In the genomic region with DNA sequence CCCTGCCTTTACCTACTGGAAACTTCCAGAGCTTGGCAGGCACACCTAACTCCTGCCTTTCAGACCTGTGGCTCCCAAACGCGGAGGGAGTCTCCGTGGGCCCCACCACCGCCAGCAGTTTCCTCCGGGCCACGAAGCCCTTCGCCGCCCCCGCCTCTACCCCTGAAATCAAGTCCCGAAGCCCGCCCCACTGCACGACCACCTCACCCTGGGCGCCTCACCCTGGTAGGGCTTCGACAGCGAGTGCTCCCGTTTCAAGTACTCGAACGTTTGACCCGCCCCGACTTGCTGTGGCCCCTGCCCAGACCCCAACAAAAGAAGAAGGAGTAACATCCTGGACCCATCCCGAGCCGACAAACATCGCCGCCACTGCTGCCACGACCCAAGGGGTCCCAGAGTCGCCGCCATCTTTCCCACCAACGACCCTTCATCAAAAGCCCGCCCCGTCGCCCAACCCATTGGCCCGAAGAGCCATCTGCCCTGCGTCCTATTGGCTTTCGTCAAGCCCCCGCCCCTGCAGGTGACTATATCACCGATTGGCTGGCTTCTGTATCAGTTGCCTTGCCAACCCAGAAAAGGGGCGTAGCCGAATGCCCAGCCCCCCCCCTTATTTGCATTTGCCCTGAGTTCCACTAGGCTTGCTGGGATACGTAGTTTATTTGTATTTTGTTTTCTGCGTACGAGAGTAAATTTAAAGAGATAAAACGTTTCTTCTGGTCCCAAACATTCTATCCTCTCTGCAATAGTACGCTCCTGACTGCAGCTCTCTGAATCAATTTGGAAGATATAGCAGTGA, we compare ENCODE assay signal across 1 cellular context.
TF ChIP-seq lines count a peak whose summit lies in the region.

A gene with protein sequence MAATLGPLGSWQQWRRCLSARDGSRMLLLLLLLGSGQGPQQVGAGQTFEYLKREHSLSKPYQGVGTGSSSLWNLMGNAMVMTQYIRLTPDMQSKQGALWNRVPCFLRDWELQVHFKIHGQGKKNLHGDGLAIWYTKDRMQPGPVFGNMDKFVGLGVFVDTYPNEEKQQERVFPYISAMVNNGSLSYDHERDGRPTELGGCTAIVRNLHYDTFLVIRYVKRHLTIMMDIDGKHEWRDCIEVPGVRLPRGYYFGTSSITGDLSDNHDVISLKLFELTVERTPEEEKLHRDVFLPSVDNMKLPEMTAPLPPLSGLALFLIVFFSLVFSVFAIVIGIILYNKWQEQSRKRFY (minus strand): TSS at position 432 of the 796 bp plus-strand sequence. CDS start 24 bp downstream, at position 408.

TF ChIP-seq in K562, 482 proteins besides CTCF, POLR2A, EP300 and RAD21 (continued from another document and continues in another):
- TF ChIP-seq, protein P1, sequence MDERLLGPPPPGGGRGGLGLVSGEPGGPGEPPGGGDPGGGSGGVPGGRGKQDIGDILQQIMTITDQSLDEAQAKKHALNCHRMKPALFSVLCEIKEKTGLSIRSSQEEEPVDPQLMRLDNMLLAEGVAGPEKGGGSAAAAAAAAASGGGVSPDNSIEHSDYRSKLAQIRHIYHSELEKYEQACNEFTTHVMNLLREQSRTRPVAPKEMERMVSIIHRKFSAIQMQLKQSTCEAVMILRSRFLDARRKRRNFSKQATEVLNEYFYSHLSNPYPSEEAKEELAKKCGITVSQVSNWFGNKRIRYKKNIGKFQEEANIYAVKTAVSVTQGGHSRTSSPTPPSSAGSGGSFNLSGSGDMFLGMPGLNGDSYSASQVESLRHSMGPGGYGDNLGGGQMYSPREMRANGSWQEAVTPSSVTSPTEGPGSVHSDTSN (CRISPR knock-in tag; IDR thresholded peaks at IDR 0.05; ENCODE audit: low read depth): no peak
- TF ChIP-seq, protein P1 (tag; conservative IDR thresholded peaks at IDR 0.05; ENCODE audit: low read depth): 0 out of 2 replicates have a peak, but pooled peaks have one; percentile 18
- peak; percentile 63; the same call in 1 of the 2 replicates for TF ChIP-seq FOXJ2 (tag; IDR thresholded peaks at IDR 0.05)
- TF ChIP-seq NFE2 (IDR thresholded peaks at IDR 0.05; ENCODE audit: low read depth): no peak
- peak; percentile 95 for TF ChIP-seq BHLHE40 (IDR thresholded peaks at IDR 0.05; ENCODE audit: low read length)
- peak; percentile 98 for TF ChIP-seq SP1 (CRISPR knock-in tag; IDR thresholded peaks at IDR 0.05)
- TF ChIP-seq, protein P2, sequence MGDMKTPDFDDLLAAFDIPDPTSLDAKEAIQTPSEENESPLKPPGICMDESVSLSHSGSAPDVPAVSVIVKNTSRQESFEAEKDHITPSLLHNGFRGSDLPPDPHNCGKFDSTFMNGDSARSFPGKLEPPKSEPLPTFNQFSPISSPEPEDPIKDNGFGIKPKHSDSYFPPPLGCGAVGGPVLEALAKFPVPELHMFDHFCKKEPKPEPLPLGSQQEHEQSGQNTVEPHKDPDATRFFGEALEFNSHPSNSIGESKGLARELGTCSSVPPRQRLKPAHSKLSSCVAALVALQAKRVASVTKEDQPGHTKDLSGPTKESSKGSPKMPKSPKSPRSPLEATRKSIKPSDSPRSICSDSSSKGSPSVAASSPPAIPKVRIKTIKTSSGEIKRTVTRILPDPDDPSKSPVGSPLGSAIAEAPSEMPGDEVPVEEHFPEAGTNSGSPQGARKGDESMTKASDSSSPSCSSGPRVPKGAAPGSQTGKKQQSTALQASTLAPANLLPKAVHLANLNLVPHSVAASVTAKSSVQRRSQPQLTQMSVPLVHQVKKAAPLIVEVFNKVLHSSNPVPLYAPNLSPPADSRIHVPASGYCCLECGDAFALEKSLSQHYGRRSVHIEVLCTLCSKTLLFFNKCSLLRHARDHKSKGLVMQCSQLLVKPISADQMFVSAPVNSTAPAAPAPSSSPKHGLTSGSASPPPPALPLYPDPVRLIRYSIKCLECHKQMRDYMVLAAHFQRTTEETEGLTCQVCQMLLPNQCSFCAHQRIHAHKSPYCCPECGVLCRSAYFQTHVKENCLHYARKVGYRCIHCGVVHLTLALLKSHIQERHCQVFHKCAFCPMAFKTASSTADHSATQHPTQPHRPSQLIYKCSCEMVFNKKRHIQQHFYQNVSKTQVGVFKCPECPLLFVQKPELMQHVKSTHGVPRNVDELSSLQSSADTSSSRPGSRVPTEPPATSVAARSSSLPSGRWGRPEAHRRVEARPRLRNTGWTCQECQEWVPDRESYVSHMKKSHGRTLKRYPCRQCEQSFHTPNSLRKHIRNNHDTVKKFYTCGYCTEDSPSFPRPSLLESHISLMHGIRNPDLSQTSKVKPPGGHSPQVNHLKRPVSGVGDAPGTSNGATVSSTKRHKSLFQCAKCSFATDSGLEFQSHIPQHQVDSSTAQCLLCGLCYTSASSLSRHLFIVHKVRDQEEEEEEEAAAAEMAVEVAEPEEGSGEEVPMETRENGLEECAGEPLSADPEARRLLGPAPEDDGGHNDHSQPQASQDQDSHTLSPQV (IDR thresholded peaks at IDR 0.05): no peak
- TF ChIP-seq, protein P3, sequence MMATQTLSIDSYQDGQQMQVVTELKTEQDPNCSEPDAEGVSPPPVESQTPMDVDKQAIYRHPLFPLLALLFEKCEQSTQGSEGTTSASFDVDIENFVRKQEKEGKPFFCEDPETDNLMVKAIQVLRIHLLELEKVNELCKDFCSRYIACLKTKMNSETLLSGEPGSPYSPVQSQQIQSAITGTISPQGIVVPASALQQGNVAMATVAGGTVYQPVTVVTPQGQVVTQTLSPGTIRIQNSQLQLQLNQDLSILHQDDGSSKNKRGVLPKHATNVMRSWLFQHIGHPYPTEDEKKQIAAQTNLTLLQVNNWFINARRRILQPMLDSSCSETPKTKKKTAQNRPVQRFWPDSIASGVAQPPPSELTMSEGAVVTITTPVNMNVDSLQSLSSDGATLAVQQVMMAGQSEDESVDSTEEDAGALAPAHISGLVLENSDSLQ (IDR thresholded peaks at IDR 0.05): peak; percentile 88
- TF ChIP-seq GABPB1 (CRISPR knock-in tag; IDR thresholded peaks at IDR 0.05): 0 out of 2 replicates have a peak, but pooled peaks have one; percentile 35
- peak in 1 of 2 experiments; percentile 81; a peak in 1 of 4 replicates for TF ChIP-seq SRF (CRISPR knock-in tag; IDR thresholded peaks at IDR 0.05)
- TF ChIP-seq, protein P4, sequence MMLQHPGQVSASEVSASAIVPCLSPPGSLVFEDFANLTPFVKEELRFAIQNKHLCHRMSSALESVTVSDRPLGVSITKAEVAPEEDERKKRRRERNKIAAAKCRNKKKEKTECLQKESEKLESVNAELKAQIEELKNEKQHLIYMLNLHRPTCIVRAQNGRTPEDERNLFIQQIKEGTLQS (IDR thresholded peaks at IDR 0.05): no peak
- TF ChIP-seq, protein P4 (CRISPR knock-in tag; conservative IDR thresholded peaks at IDR 0.05): no peak; the same call in 1 of the 2 replicates
- peak; percentile 69; the same call in 1 of the 2 replicates for TF ChIP-seq C11orf30 (IDR thresholded peaks at IDR 0.05; ENCODE audit: low read depth)
- peak; percentile 84; the same call in 1 of the 2 replicates for TF ChIP-seq PHF8 (IDR thresholded peaks at IDR 0.05; ENCODE audit: borderline replicate concordance, low read length)
- no peak for TF ChIP-seq POLR3G (IDR thresholded peaks at IDR 0.05; ENCODE audit: extremely low read depth, insufficient read length, insufficient replicate concordance)
- no peak for TF ChIP-seq ZNF644 (tag; IDR thresholded peaks at IDR 0.05; ENCODE audit: low read depth)
- TF ChIP-seq, protein P5, sequence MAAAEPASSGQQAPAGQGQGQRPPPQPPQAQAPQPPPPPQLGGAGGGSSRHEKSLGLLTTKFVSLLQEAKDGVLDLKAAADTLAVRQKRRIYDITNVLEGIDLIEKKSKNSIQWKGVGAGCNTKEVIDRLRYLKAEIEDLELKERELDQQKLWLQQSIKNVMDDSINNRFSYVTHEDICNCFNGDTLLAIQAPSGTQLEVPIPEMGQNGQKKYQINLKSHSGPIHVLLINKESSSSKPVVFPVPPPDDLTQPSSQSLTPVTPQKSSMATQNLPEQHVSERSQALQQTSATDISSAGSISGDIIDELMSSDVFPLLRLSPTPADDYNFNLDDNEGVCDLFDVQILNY (CRISPR knock-in tag; IDR thresholded peaks at IDR 0.05): no peak
- peak; percentile 88 for TF ChIP-seq POLR2G (IDR thresholded peaks at IDR 0.05; ENCODE audit: low read depth, low read length)
- TF ChIP-seq, protein P6, sequence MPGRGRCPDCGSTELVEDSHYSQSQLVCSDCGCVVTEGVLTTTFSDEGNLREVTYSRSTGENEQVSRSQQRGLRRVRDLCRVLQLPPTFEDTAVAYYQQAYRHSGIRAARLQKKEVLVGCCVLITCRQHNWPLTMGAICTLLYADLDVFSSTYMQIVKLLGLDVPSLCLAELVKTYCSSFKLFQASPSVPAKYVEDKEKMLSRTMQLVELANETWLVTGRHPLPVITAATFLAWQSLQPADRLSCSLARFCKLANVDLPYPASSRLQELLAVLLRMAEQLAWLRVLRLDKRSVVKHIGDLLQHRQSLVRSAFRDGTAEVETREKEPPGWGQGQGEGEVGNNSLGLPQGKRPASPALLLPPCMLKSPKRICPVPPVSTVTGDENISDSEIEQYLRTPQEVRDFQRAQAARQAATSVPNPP (IDR thresholded peaks at IDR 0.05; ENCODE audit: borderline replicate concordance, insufficient read depth, insufficient read length): no peak
- TF ChIP-seq, protein P7, sequence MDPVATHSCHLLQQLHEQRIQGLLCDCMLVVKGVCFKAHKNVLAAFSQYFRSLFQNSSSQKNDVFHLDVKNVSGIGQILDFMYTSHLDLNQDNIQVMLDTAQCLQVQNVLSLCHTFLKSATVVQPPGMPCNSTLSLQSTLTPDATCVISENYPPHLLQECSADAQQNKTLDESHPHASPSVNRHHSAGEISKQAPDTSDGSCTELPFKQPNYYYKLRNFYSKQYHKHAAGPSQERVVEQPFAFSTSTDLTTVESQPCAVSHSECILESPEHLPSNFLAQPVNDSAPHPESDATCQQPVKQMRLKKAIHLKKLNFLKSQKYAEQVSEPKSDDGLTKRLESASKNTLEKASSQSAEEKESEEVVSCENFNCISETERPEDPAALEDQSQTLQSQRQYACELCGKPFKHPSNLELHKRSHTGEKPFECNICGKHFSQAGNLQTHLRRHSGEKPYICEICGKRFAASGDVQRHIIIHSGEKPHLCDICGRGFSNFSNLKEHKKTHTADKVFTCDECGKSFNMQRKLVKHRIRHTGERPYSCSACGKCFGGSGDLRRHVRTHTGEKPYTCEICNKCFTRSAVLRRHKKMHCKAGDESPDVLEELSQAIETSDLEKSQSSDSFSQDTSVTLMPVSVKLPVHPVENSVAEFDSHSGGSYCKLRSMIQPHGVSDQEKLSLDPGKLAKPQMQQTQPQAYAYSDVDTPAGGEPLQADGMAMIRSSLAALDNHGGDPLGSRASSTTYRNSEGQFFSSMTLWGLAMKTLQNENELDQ (CRISPR knock-in tag; IDR thresholded peaks at IDR 0.05; ENCODE audit: borderline replicate concordance): no peak
- TF ChIP-seq, protein P8, sequence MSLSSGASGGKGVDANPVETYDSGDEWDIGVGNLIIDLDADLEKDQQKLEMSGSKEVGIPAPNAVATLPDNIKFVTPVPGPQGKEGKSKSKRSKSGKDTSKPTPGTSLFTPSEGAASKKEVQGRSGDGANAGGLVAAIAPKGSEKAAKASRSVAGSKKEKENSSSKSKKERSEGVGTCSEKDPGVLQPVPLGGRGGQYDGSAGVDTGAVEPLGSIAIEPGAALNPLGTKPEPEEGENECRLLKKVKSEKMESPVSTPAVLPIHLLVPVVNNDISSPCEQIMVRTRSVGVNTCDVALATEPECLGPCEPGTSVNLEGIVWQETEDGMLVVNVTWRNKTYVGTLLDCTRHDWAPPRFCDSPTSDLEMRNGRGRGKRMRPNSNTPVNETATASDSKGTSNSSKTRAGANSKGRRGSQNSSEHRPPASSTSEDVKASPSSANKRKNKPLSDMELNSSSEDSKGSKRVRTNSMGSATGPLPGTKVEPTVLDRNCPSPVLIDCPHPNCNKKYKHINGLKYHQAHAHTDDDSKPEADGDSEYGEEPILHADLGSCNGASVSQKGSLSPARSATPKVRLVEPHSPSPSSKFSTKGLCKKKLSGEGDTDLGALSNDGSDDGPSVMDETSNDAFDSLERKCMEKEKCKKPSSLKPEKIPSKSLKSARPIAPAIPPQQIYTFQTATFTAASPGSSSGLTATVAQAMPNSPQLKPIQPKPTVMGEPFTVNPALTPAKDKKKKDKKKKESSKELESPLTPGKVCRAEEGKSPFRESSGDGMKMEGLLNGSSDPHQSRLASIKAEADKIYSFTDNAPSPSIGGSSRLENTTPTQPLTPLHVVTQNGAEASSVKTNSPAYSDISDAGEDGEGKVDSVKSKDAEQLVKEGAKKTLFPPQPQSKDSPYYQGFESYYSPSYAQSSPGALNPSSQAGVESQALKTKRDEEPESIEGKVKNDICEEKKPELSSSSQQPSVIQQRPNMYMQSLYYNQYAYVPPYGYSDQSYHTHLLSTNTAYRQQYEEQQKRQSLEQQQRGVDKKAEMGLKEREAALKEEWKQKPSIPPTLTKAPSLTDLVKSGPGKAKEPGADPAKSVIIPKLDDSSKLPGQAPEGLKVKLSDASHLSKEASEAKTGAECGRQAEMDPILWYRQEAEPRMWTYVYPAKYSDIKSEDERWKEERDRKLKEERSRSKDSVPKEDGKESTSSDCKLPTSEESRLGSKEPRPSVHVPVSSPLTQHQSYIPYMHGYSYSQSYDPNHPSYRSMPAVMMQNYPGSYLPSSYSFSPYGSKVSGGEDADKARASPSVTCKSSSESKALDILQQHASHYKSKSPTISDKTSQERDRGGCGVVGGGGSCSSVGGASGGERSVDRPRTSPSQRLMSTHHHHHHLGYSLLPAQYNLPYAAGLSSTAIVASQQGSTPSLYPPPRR (CRISPR knock-in tag; IDR thresholded peaks at IDR 0.05; ENCODE audit: borderline replicate concordance): no peak
- 0 out of 2 replicates have a peak, but pooled peaks have one; percentile 54 for TF ChIP-seq NFRKB (IDR thresholded peaks at IDR 0.05; ENCODE audit: low read depth)
- TF ChIP-seq ZNF707 (CRISPR knock-in tag; conservative IDR thresholded peaks at IDR 0.05): no peak
- TF ChIP-seq FOXJ3 (CRISPR knock-in tag; IDR thresholded peaks at IDR 0.05): no peak
- no peak for TF ChIP-seq LCOR (CRISPR knock-in tag; IDR thresholded peaks at IDR 0.05)
- TF ChIP-seq RUNX1 (IDR thresholded peaks at IDR 0.05; ENCODE audit: low read depth): 0 out of 2 replicates have a peak, but pooled peaks have one; percentile 37
- no peak for TF ChIP-seq BRD4 (IDR thresholded peaks at IDR 0.05)
